8 cellular contexts compared by ENCODE assay signal in the genomic region with DNA sequence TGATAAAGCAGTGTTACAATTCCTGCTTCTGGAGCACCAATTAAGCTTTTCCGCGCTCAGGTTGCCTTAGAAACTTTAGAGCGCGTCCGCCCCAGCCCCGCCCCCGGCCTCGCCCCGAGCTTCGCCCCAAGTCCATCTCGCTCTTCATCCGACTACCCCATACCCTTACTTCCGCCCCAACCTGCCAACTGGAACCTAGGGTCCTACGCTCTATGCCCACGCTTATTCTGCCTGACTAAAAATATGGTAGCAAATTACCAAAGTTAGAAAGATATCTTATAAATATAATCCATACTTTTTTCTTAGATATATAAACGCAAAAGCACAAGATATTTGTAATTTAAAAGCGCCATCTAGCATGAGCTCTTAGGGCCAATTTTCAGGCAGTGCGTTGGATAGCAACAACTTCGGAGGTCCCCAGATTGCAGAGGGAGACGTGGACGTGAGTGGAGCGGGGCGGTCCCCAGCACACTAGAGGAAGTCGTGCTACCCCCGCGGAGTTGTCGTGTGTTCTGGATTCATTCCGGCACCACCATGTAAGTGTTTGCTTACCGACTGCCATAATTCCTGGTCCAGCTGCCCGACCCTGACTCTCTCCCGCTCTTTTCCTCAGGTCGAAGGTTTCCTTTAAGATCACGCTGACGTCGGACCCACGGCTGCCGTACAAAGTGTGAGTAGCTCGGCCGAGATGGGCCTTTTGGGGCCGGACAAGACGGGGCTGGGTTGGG. TPM values are rescaled to one million over a fixed set of nuclear protein-coding genes. Genes with fewer than 3 reads are reported as not detected.
A peak's percentile ranks its signal among the peaks of the same experiment; 100 is the strongest.
DNase-seq lines count a peak whose midpoint lies in the region; TF ChIP-seq lines count a peak whose summit lies in the region.

A gene (plus strand): TSS at position 466 of the 728 bp plus-strand sequence. CDS start 69 bp downstream, at position 535.

- H3K36me3 ChIP-seq in ES-I3 (ENCODE audit: insufficient read depth, low read length), result 0 out of 2 replicates have a peak, but pooled peaks cover 3% of the 10 kb centered on the region
- H3K36me3 ChIP-seq in HAP-1 (replicated peaks), result peaks cover 27% of the 10 kb centered on the region
- no peaks in the 10 kb centered on the region for H3K36me3 ChIP-seq in MM.1S (replicated peaks; ENCODE audit: insufficient read depth, low read length)

- peak within 1 kb of the TSS; percentile 60 for H3K4me2 ChIP-seq in MM.1S (ENCODE audit: low read depth, low read length)

- peak within 1 kb of the TSS; percentile 77 for H2AFZ ChIP-seq in MM.1S (ENCODE audit: low read length)

- TF ChIP-seq CTCF in MM.1S (IDR thresholded peaks at IDR 0.05; ENCODE audit: low read length) (no peak), fibroblast of the aortic adventitia (IDR thresholded peaks at IDR 0.05; ENCODE audit: insufficient read depth, low read length) (no peak), nephron (IDR thresholded peaks at IDR 0.05; ENCODE audit: unreplicated experiment in 3 of 3) (no peak)

- peak within 1 kb of the TSS; percentile 70; the same call in 1 of the 2 replicates for H3K27ac ChIP-seq in MM.1S (ENCODE audit: low read length)

- H3K27me3 ChIP-seq in HAP-1 (ENCODE audit: low read depth) (no peaks in the 10 kb centered on the region), MM.1S (replicated peaks; ENCODE audit: insufficient read depth, low read length) (no peaks in the 10 kb centered on the region)

- H3F3A ChIP-seq in MM.1S (ENCODE audit: insufficient read depth, low read length), result no peaks in the 10 kb centered on the region

- peak within 1 kb of the TSS; percentile 98 to 99 (median 99) for H3K27ac Mint-ChIP-seq in nephron
- peak within 1 kb of the TSS; percentile 99 for H3K27ac Mint-ChIP-seq in stimulated activated naive CD8-positive, alpha-beta T cell treated with anti-CD3 and anti-CD28 coated beads, Interleukin-15, Interleukin-2, amounts not matched to agents 100 ng/mL and 50 ng/mL, for 24 hours

- no peaks in the 10 kb centered on the region for H3K9me3 ChIP-seq in ES-I3 (ENCODE audit: control insufficient read depth, insufficient read depth, low read length)
- H3K9me3 ChIP-seq in HAP-1, result no peaks in the 10 kb centered on the region
- H3K9me3 ChIP-seq in MM.1S (replicated peaks; ENCODE audit: insufficient read depth, low read length), result no peaks in the 10 kb centered on the region

- H3K4me1 Mint-ChIP-seq in nephron, result peaks cover 31% of the 10 kb centered on the region
- H3K4me1 Mint-ChIP-seq in stimulated activated naive CD8-positive, alpha-beta T cell treated with anti-CD3 and anti-CD28 coated beads, Interleukin-15, Interleukin-2, amounts not matched to agents 100 ng/mL and 50 ng/mL, for 24 hours (ENCODE audit: low read depth), result peaks cover 57% of the 10 kb centered on the region

- H3K4me1 ChIP-seq in ES-I3 (ENCODE audit: insufficient read depth, low read length) (peaks cover 22% of the 10 kb centered on the region; the same call in 1 of the 2 replicates), HAP-1 (peaks cover 14% of the 10 kb centered on the region), MM.1S (ENCODE audit: low read length) (0 out of 2 replicates have a peak, but pooled peaks cover 5% of the 10 kb centered on the region)

- H3K4me3 ChIP-seq in HAP-1 (peak within 1 kb of the TSS; percentile 86), MM.1S (ENCODE audit: low read length) (peak within 1 kb of the TSS; percentile 85), fibroblast of the aortic adventitia (ENCODE audit: low read depth, low read length) (peak within 1 kb of the TSS; percentile 88)

- H3K27me3 Mint-ChIP-seq in nephron (ENCODE audit: low read depth), result no peaks in the 10 kb centered on the region
- H3K27me3 Mint-ChIP-seq in stimulated activated naive CD8-positive, alpha-beta T cell treated with anti-CD3 and anti-CD28 coated beads, Interleukin-15, Interleukin-2, amounts not matched to agents 100 ng/mL and 50 ng/mL, for 24 hours, result no peaks in the 10 kb centered on the region

- peaks cover 28% of the 10 kb centered on the region for H3K79me2 ChIP-seq in MM.1S (ENCODE audit: low read length)

- H3K4me3 Mint-ChIP-seq in nephron, result peak within 1 kb of the TSS; percentile 93 to 99 (median 98)
- peak within 1 kb of the TSS; percentile 99 for H3K4me3 Mint-ChIP-seq in stimulated activated naive CD8-positive, alpha-beta T cell treated with anti-CD3 and anti-CD28 coated beads, Interleukin-15, Interleukin-2, amounts not matched to agents 100 ng/mL and 50 ng/mL, for 24 hours

- H3K9ac ChIP-seq in ES-I3 (ENCODE audit: low read depth, low read length), result peak within 1 kb of the TSS; percentile 90
- peak within 1 kb of the TSS; percentile 90 for H3K9ac ChIP-seq in MM.1S (ENCODE audit: low read length)

- no peaks in the 10 kb centered on the region for H3K9me3 Mint-ChIP-seq in nephron
- H3K9me3 Mint-ChIP-seq in stimulated activated naive CD8-positive, alpha-beta T cell treated with anti-CD3 and anti-CD28 coated beads, Interleukin-15, Interleukin-2, amounts not matched to agents 100 ng/mL and 50 ng/mL, for 24 hours, result no peaks in the 10 kb centered on the region

- H4K20me1 ChIP-seq in MM.1S (ENCODE audit: insufficient read depth, low read length), result no peaks in the 10 kb centered on the region

- in situ Hi-C loops in HAP-1 (cut with MboI; ENCODE audit: low sequenced_read_pairs), result no loop called here

- DNase-seq in HAP-1 (ENCODE audit: low spot score in 2 of 2) (peak; percentile 92 to 95), MM.1S (peak; percentile 85), SIG-M5 (lab: John Stamatoyannopoulos, UW) (peak; percentile 74), activated gamma-delta T cell (lab: John Stamatoyannopoulos, UW) (peak; percentile 59), fibroblast of the aortic adventitia (ENCODE audit: low read depth) (peak; percentile 98)

- H3K9me2 ChIP-seq in MM.1S (replicated peaks; ENCODE audit: insufficient read depth, low read length), result no peaks in the 10 kb centered on the region

- peaks cover 19% of the 10 kb centered on the region for H3K36me3 Mint-ChIP-seq in nephron (ENCODE audit: low read depth)
- peaks cover 32% of the 10 kb centered on the region for H3K36me3 Mint-ChIP-seq in stimulated activated naive CD8-positive, alpha-beta T cell treated with anti-CD3 and anti-CD28 coated beads, Interleukin-15, Interleukin-2, amounts not matched to agents 100 ng/mL and 50 ng/mL, for 24 hours (ENCODE audit: low read depth)

RNA-seq across cellular contexts. Expression of the gene that starts here (rescaled TPM):
- 65.3 and 134 TPM in 2 replicates for total RNA-seq in fibroblast of the aortic adventitia (ENCODE audit: low replicate concordance)

Comparison
In these comparisons a context has a peak if more than half of its experiments do, and no peak if none do; other contexts are left out.
1. Peak in every context shown above with its lines: DNase-seq, H3K4me3 ChIP-seq and H3K27ac ChIP-seq.